ENCODE assay signal across 8 cellular contexts in genomic region chr21:34888569-34889286, GRCh38.
DNase-seq lines count a peak whose midpoint lies in the region; ATAC-seq and TF ChIP-seq lines count a peak whose summit lies in the region.

No MANE protein-coding gene starts in this region.

- peak overlapping the region; percentile 85 for H3K4me3 ChIP-seq in AG09309 (ENCODE audit: control insufficient read depth, low read depth, low read length)

- H3K4me3 Mint-ChIP-seq in chondrocyte (ENCODE audit: unreplicated experiment), result peak overlapping the region; percentile 86

- TF ChIP-seq CTCF in AG09309 (IDR thresholded peaks at IDR 0.05; ENCODE audit: control insufficient read depth, insufficient read depth, low read depth, low read length, missing control alignments) (no peak), chondrocyte (IDR thresholded peaks at IDR 0.05) (no peak)

- peak overlapping the region; percentile 62 for H3K27ac ChIP-seq in layer of hippocampus (ENCODE audit: low read depth, low read length)

- H3K27me3 Mint-ChIP-seq in chondrocyte (ENCODE audit: low read depth), result no peaks in the 10 kb centered on the region

- no peaks in the 10 kb centered on the region for H3K9me3 Mint-ChIP-seq in chondrocyte (ENCODE audit: low read depth)

- no peaks in the 10 kb centered on the region for H3K36me3 Mint-ChIP-seq in chondrocyte (ENCODE audit: low read depth)

- peak overlapping the region; percentile 98 for H3K27ac Mint-ChIP-seq in chondrocyte (ENCODE audit: unreplicated experiment)

- peaks cover 35% of the 10 kb centered on the region for H3K4me1 Mint-ChIP-seq in chondrocyte (ENCODE audit: low read depth)

- peaks cover 13% of the 10 kb centered on the region for H3K27me3 ChIP-seq in layer of hippocampus (ENCODE audit: control insufficient read depth, insufficient read depth, low read length)

- DNase-seq in AG09309 (ENCODE audit: low read depth) (peak; percentile 86), NCI-H345 (lab: John Stamatoyannopoulos, UW) (peak; percentile 96), chondrocyte (ENCODE audit: low spot score) (peak; percentile 96)
- DNase-seq in stimulated activated CD4-positive, alpha-beta T cell treated with anti-CD3 and anti-CD28 coated beads, Interleukin-1b, Interleukin-23, amount 100 ng/mL, for 24 hours (ENCODE audit: low read depth in 4 of 4, low spot score in 1 of 4), result peak; percentile 58 to 84 (median 71)

- ATAC-seq in GM19043 (IDR thresholded peaks at IDR 0.05; ENCODE audit: low read depth, unreplicated experiment) (peak; percentile 50), HG03342 (IDR thresholded peaks at IDR 0.05; ENCODE audit: unreplicated experiment) (peak; percentile 44)
- ATAC-seq in activated CD4-positive, CD25-positive, alpha-beta regulatory T cell treated with anti-CD3 and anti-CD28 coated beads, Interleukin-2, amount 50 U/mL, for 24 hours, result peak; percentile 39 to 51

Comparison
In these comparisons a context has a peak if more than half of its experiments do, and no peak if none do; other contexts are left out.
1. Peak in every context shown above with its lines: DNase-seq, ATAC-seq, H3K4me3 ChIP-seq and H3K27ac ChIP-seq.